ENCODE assay signal across 16 cellular contexts in the genomic region with DNA sequence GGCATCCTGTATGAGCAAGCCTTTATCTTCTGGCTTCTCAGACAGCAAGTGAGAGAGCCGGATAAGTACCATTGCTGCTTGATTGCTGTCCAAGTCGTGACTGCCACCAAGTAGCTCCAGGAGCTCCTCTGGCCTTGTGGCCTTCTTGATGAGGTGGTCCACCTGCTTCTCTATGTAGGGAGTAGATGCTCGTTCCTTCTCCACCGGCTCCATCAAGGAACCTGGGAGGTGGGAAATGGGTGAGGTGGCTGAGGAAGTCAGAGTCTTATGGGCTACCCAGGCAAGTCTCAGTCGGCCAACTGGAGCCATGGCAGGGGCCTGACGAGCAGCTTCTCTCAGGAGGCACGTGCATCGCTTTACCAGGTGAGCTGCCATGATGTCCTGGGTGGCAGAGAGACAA. TPM values are rescaled to one million over a fixed set of nuclear protein-coding genes. Genes with fewer than 3 reads are reported as not detected.
DNase-seq lines count a peak whose midpoint lies in the region; ATAC-seq and TF ChIP-seq lines count a peak whose summit lies in the region.
"Had no signal": no experiment of that assay in that cellular context is flagged by ENCODE, and none has a peak within 500 bp of the region (broad histone marks: within the 10 kb centered on the region; RNA-seq: fewer than 3 reads in every experiment).

No MANE protein-coding gene starts in this region.

- H3K9ac ChIP-seq in PC-3 (ENCODE audit: low read length): no peak overlapping the region
- H3K9ac ChIP-seq: parathyroid adenoma had no signal

- DNase-seq in Right ventricle myocardium superior (peak; percentile 21), right atrium auricular region (ENCODE audit: low spot score) (no peak), PC-3 (no peak), ecto neural progenitor cell (ENCODE audit: low spot score) (peak; percentile 31), type B pancreatic cell (ENCODE audit: extremely low spot score, unreplicated experiment) (no peak), uterus (no peak), Kasumi-1 (lab: John Stamatoyannopoulos, UW) (no peak)
- DNase-seq: activated CD4-positive, alpha-beta T cell treated with anti-CD3 and anti-CD28 coated beads for 4 hours; dorsolateral prefrontal cortex; GDM1; mammary epithelial cell; NCI-H2029 treated with DMSO at 0.1 percent for 48 hours; stimulated activated CD8-positive, alpha-beta memory T cell treated with anti-CD3 and anti-CD28 coated beads, Interleukin-4, amount 100 ng/mL, for 48 hours had no signal

- H3K4me3 ChIP-seq in right atrium auricular region (no peak overlapping the region), PC-3 (ENCODE audit: low read length) (peak overlapping the region; percentile 47), uterus (no peak overlapping the region)

- no TSS peak for BruUV-seq in PC-3 (replicated peaks; lab: Mats Ljungman, UMichigan)

- no peaks in the 10 kb centered on the region for H3K9me3 Mint-ChIP-seq in type B pancreatic cell

- TF ChIP-seq POLR2A in uterus (IDR thresholded peaks at IDR 0.05): no peak

- H3K27me3 ChIP-seq in right atrium auricular region (no peaks in the 10 kb centered on the region), PC-3 (ENCODE audit: low read length) (no peaks in the 10 kb centered on the region), uterus (no peaks in the 10 kb centered on the region)
- H3K27me3 ChIP-seq: dorsolateral prefrontal cortex had no signal

- intact Hi-C loops in Right ventricle myocardium superior (cut with DNase I) (loop anchor here (5.0 kb wide), 1 partner anchor 107 kb away; a partner anchor contains a TSS), PC-3 (cut with micrococcal nuclease) (no loop called here), uterus (cut with DNase I; ENCODE audit: low total_unique reads) (no loop called here)

- H4K20me1 ChIP-seq in PC-3 (ENCODE audit: low read length): peaks cover 35% of the 10 kb centered on the region; the same call in 1 of the 2 replicates

- peaks cover 17% of the 10 kb centered on the region for H3K4me1 Mint-ChIP-seq in type B pancreatic cell (ENCODE audit: unreplicated experiment)

- H3K27me3 Mint-ChIP-seq in type B pancreatic cell: peaks cover 6% of the 10 kb centered on the region

- H2AFZ ChIP-seq in PC-3 (ENCODE audit: low read length): no peak overlapping the region
- H2AFZ ChIP-seq: parathyroid adenoma had no signal

- H3K4me2 ChIP-seq in PC-3 (ENCODE audit: low read length): peak overlapping the region; percentile 75

- no peaks in the 10 kb centered on the region for H3F3A ChIP-seq in PC-3 (ENCODE audit: low read length, unreplicated experiment)

- peaks cover 54% of the 10 kb centered on the region for H3K36me3 ChIP-seq in right atrium auricular region
- peaks cover 54% of the 10 kb centered on the region for H3K36me3 ChIP-seq in PC-3 (ENCODE audit: low read depth, low read length)
- no peaks in the 10 kb centered on the region for H3K36me3 ChIP-seq in uterus

- CTCF ChIA-PET in PC-3 (lab: Charles Lee): no interaction called here

- no peak for ATAC-seq in Right ventricle myocardium superior (ENCODE audit: poor library complexity)
- ATAC-seq in PC-3: no peak
- ATAC-seq in GM18511 (IDR thresholded peaks at IDR 0.05; ENCODE audit: unreplicated experiment): no peak

- H3K4me1 ChIP-seq in right atrium auricular region (peaks cover 0 to 48% of the 10 kb centered on the region in 2 donors), PC-3 (ENCODE audit: insufficient read depth, low read length) (peaks cover 30% of the 10 kb centered on the region), uterus (peaks cover 0 to 3% of the 10 kb centered on the region in 2 donors)

- peak overlapping the region; percentile 72 for H3K4me3 Mint-ChIP-seq in type B pancreatic cell

- TF ChIP-seq CTCF in right atrium auricular region (IDR thresholded peaks at IDR 0.05): no peak
- TF ChIP-seq CTCF in PC-3 (conservative IDR thresholded peaks at IDR 0.05; ENCODE audit: low read depth, low read length): no peak
- no peak for TF ChIP-seq CTCF in type B pancreatic cell (conservative IDR thresholded peaks at IDR 0.05)
- no peak for TF ChIP-seq CTCF in uterus (IDR thresholded peaks at IDR 0.05)

- no peak overlapping the region for H3K27ac ChIP-seq in right atrium auricular region
- no peak overlapping the region for H3K27ac ChIP-seq in PC-3 (ENCODE audit: low read length)
- no peak overlapping the region for H3K27ac ChIP-seq in uterus
- H3K27ac ChIP-seq: dorsolateral prefrontal cortex, parathyroid adenoma had no signal

- H3K27ac Mint-ChIP-seq in type B pancreatic cell: no peak overlapping the region

- H3K9me2 ChIP-seq in PC-3 (replicated peaks; ENCODE audit: low read length): no peaks in the 10 kb centered on the region

- H3K36me3 Mint-ChIP-seq in type B pancreatic cell: peaks cover 10% of the 10 kb centered on the region

- H3K9me3 ChIP-seq in right atrium auricular region: no peaks in the 10 kb centered on the region
- H3K9me3 ChIP-seq in PC-3 (ENCODE audit: low read length): no peaks in the 10 kb centered on the region
- H3K9me3 ChIP-seq in uterus: no peaks in the 10 kb centered on the region

- POLR2A ChIA-PET in PC-3 (lab: Charles Lee; ENCODE audit: unreplicated experiment): no interaction called here

- peaks cover 62% of the 10 kb centered on the region for H3K79me2 ChIP-seq in PC-3 (ENCODE audit: low read length)

RNA-seq across cellular contexts. Expression of a gene that starts 2.6 kb away (rescaled TPM):
- total RNA-seq in Right ventricle myocardium superior (82.2 TPM), right atrium auricular region (10 to 100 TPM; 46.1 to 48.2 TPM), PC-3 (2014; rRNA removed) (107 and 139 TPM in 2 replicates), type B pancreatic cell (ENCODE audit: low replicate concordance) (88.2 and 98.3 TPM in 2 replicates), uterus (10 to 100 TPM in 3 of 4 donors, 1 to 10 TPM in 1; 7.4 to 51.2 (median 42.5) TPM)

RNA-seq across cellular contexts. Expression of a gene that starts 20.1 kb away (rescaled TPM):
- total RNA-seq in Right ventricle myocardium superior: 4.7 TPM
- 1 to 10 TPM; 5.9 to 9.0 TPM for total RNA-seq in right atrium auricular region
- total RNA-seq in PC-3 (2014; rRNA removed): 0.12 and 0.26 TPM in 2 replicates
- 7.3 and 12.5 TPM in 2 replicates for total RNA-seq in type B pancreatic cell (ENCODE audit: low replicate concordance)
- 10 to 100 TPM in 1 of 4 donors, 1 to 10 TPM in 2, under 1 TPM in 1; 0.51 to 26.9 (median 5.4) TPM for total RNA-seq in uterus

RNA-seq across cellular contexts. Expression of a gene that starts 48.7 kb away (rescaled TPM):
- 31.2 TPM for total RNA-seq in Right ventricle myocardium superior
- total RNA-seq in right atrium auricular region: 10 to 100 TPM; 62.0 to 77.2 TPM
- total RNA-seq in PC-3 (2014; rRNA removed): not detected in 2 replicates
- 0.48 and 0.70 TPM in 2 replicates for total RNA-seq in type B pancreatic cell (ENCODE audit: low replicate concordance)
- total RNA-seq in uterus: 100 to 1,000 TPM in 1 of 4 donors, 10 to 100 TPM in 3; 11.9 to 182 (median 57.5) TPM
- total RNA-seq: H4, mammary epithelial cell had no signal

Comparison
In these comparisons a context has a peak if more than half of its experiments do, and no peak if none do; other contexts are left out.
1. DNase-seq: peak in Right ventricle myocardium superior (single experiment) and ecto neural progenitor cell (single experiment); none in right atrium auricular region (single experiment), PC-3 (single experiment), type B pancreatic cell (single experiment), uterus (0 of 2) and Kasumi-1 (0 of 2).